ENCODE assay signal across 8 cellular contexts in the genomic region with DNA sequence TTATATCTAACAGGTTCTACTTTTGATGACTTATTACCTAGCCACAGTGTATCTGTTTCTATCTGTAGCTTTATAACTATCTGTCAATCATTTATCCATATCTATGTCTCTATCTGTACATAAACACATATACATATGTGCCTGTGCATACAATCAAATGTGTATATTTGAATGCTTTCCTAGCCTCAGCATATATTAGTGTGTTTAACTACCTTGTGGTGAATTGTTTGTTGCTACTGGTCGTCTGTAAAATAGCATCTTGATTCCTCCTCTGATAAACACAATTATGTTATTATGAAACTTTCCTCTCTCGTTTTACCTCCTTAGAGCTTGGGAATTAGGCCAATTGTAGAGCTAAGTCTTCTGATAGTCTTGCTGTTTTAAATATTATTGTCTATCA. TPM values are rescaled to one million over a fixed set of nuclear protein-coding genes. Genes with fewer than 3 reads are reported as not detected.
DNase-seq lines count a peak whose midpoint lies in the region; ATAC-seq, FAIRE-seq and TF ChIP-seq lines count a peak whose summit lies in the region.

No MANE protein-coding gene starts in this region.

- no peak for DNase-seq in CD8-positive, alpha-beta memory T cell
- peak; percentile 5 for DNase-seq in fibroblast of villous mesenchyme (ENCODE audit: low read depth)
- DNase-seq in pons (ENCODE audit: low spot score) = no peak
- DNase-seq in frontal cortex (ENCODE audit: low spot score in 2 of 2) = no peak
- no peak for DNase-seq in D341Med (ENCODE audit: low spot score)
- no peak for DNase-seq in nucleus accumbens (lab: John Stamatoyannopoulos, UW)

- TF ChIP-seq CTCF in fibroblast of villous mesenchyme (IDR thresholded peaks at IDR 0.05; ENCODE audit: insufficient read depth, low read depth, low read length) = no peak

- FAIRE-seq in frontal cortex (lab: Jason Lieb, UNC) = no peak

- CTCF ChIA-PET in CD8-positive, alpha-beta memory T cell (lab: Charles Lee) = interaction anchor here (0.8 kb wide), 1 partner anchor 15 kb away, joined by 3 read pairs; no protein-coding TSS in a partner anchor

- H3K9me3 Mint-ChIP-seq in CD8-positive, alpha-beta memory T cell = no peaks in the 10 kb centered on the region

- H3K4me3 ChIP-seq in CD8-positive, alpha-beta memory T cell (ENCODE audit: low read length) = peak overlapping the region; percentile 25
- H3K4me3 ChIP-seq in fibroblast of villous mesenchyme (ENCODE audit: low read depth, low read length) = no peak overlapping the region

- H3K27me3 ChIP-seq in CD8-positive, alpha-beta memory T cell (ENCODE audit: insufficient read depth, low read length, poor library complexity, severe bottlenecking) = no peaks in the 10 kb centered on the region

- H3K27ac ChIP-seq in CD8-positive, alpha-beta memory T cell (ENCODE audit: low read depth, low read length) = no peak overlapping the region

- no peaks in the 10 kb centered on the region for H3K9me3 ChIP-seq in CD8-positive, alpha-beta memory T cell (ENCODE audit: low read length)

- POLR2A ChIA-PET in CD8-positive, alpha-beta memory T cell (lab: Charles Lee) = interaction anchor here (1.0 to 1.5 kb wide), 2 partner anchors 16 to 43 kb away, joined by 3 read pairs; no protein-coding TSS in a partner anchor

- H3K27ac Mint-ChIP-seq in CD8-positive, alpha-beta memory T cell = peak overlapping the region; percentile 81 to 95 (median 91)

- H3K36me3 Mint-ChIP-seq in CD8-positive, alpha-beta memory T cell = peaks cover 0 to 15% (median 10%) of the 10 kb centered on the region in 3 donors

- no peaks in the 10 kb centered on the region for H3K27me3 Mint-ChIP-seq in CD8-positive, alpha-beta memory T cell

- peak overlapping the region; percentile 72 to 85 (median 80) for H3K4me3 Mint-ChIP-seq in CD8-positive, alpha-beta memory T cell

- H3K4me1 ChIP-seq in CD8-positive, alpha-beta memory T cell (ENCODE audit: insufficient read depth, low read length) = peaks cover 62% of the 10 kb centered on the region

- H3K36me3 ChIP-seq in CD8-positive, alpha-beta memory T cell (ENCODE audit: insufficient read depth, low read length) = no peaks in the 10 kb centered on the region

- ATAC-seq in GM21360 (IDR thresholded peaks at IDR 0.05; ENCODE audit: unreplicated experiment) = peak; percentile 14
- ATAC-seq in HG03460 (IDR thresholded peaks at IDR 0.05; ENCODE audit: unreplicated experiment) = peak; percentile 17

- peaks cover 83 to 95% (median 94%) of the 10 kb centered on the region in 3 donors for H3K4me1 Mint-ChIP-seq in CD8-positive, alpha-beta memory T cell

RNA-seq across cellular contexts. Expression of gene PARP8, which starts 44.4 kb away (rescaled TPM):
- 10 to 100 TPM; 55.4 to 58.4 TPM for total RNA-seq in CD8-positive, alpha-beta memory T cell
- polyA plus RNA-seq in CD8-positive, alpha-beta memory T cell = 142 TPM
- total RNA-seq in fibroblast of villous mesenchyme (11.3 and 12.5 TPM in 2 replicates), frontal cortex (48.5 TPM)
